ENCODE assay signal across 28 cellular contexts in genomic region chr7:108037748-108038147, GRCh38.
"Had no signal": no experiment of that assay in that cellular context is flagged by ENCODE, and none has a peak within 500 bp of the region (broad histone marks: within the 10 kb centered on the region; RNA-seq: fewer than 3 reads in every experiment).

No MANE protein-coding gene starts in this region.

- H3K27ac ChIP-seq: breast epithelium, foreskin keratinocyte, heart left ventricle, pancreas, psoas muscle, sigmoid colon, suprapubic skin, tibial nerve had no signal

- H3K36me3 Mint-ChIP-seq: activated naive CD4-positive, alpha-beta T cell treated with anti-CD3 and anti-CD28 coated beads, Interleukin-2, amount 50 U/mL, for 72 hours; immature natural killer cell; memory B cell; naive thymus-derived CD8-positive, alpha-beta T cell; stimulated activated naive B cell treated with anti-CD40 and anti-IgM and Interleukin-4, amounts not matched to agents 10 μg/mL and 1 μg/mL and 100 μg/mL, for 72 hours had no signal

- H3K36me3 ChIP-seq: breast epithelium, heart left ventricle, pancreas, sigmoid colon, suprapubic skin, tibial nerve had no signal

- H3K4me1 ChIP-seq: breast epithelium, foreskin keratinocyte, heart left ventricle, psoas muscle, sigmoid colon, suprapubic skin, tibial nerve had no signal

- H3K4me3 ChIP-seq: breast epithelium, heart left ventricle, pancreas, psoas muscle, sigmoid colon, suprapubic skin, tibial nerve had no signal

- ATAC-seq: activated naive CD4-positive, alpha-beta T cell treated with anti-CD3 and anti-CD28 coated beads, Interleukin-2, amount 50 U/mL, for 72 hours; activated T-cell treated with anti-CD3 and anti-CD28 coated beads, Interleukin-2, amount 50 U/mL, for 72 hours; esophagus mucosa; foreskin keratinocyte; heart left ventricle; left colon; naive thymus-derived CD8-positive, alpha-beta T cell; pancreas; psoas muscle; stimulated activated naive B cell treated with anti-CD40 and anti-IgM and Interleukin-4, amounts not matched to agents 10 μg/mL and 1 μg/mL and 100 μg/mL, for 72 hours had no signal

- DNase-seq: activated CD4-positive, alpha-beta T cell treated with anti-CD3 and anti-CD28 coated beads for 4 hours; activated CD4-positive, alpha-beta T cell treated with anti-CD3 and anti-CD28 coated beads, Interleukin-2, amount 50 U/mL, for 4 hours; activated naive CD4-positive, alpha-beta T cell; activated T-cell treated with anti-CD3 and anti-CD28 coated beads for 4 hours; activated T-cell treated with anti-CD3 and anti-CD28 coated beads, Interleukin-2, amount 50 U/mL, for 72 hours; central memory CD4-positive, alpha-beta T cell; endodermal cell; foreskin keratinocyte; heart left ventricle; hypothalamus; immature natural killer cell; kidney; left colon; midbrain; naive thymus-derived CD8-positive, alpha-beta T cell; nucleus accumbens; pancreas; psoas muscle; sigmoid colon; small intestine; stimulated activated naive B cell treated with anti-CD40 and anti-IgM and Interleukin-4, amounts not matched to agents 10 μg/mL and 1 μg/mL and 100 μg/mL, for 72 hours had no signal

- H3K9me3 ChIP-seq: breast epithelium, heart left ventricle, pancreas, psoas muscle, sigmoid colon, suprapubic skin, tibial nerve had no signal

- H3K9me3 Mint-ChIP-seq: activated naive CD4-positive, alpha-beta T cell treated with anti-CD3 and anti-CD28 coated beads, Interleukin-2, amount 50 U/mL, for 72 hours; activated T-cell treated with anti-CD3 and anti-CD28 coated beads, Interleukin-2, amount 50 U/mL, for 72 hours; endodermal cell; immature natural killer cell; memory B cell; naive thymus-derived CD8-positive, alpha-beta T cell; neural crest cell; stimulated activated naive B cell treated with anti-CD40 and anti-IgM and Interleukin-4, amounts not matched to agents 10 μg/mL and 1 μg/mL and 100 μg/mL, for 72 hours had no signal

- H3K27me3 ChIP-seq: breast epithelium, foreskin keratinocyte, heart left ventricle, pancreas, sigmoid colon, suprapubic skin, tibial nerve had no signal

- H3K4me3 Mint-ChIP-seq: activated T-cell treated with anti-CD3 and anti-CD28 coated beads, Interleukin-2, amount 50 U/mL, for 72 hours; endodermal cell; immature natural killer cell; memory B cell; naive thymus-derived CD8-positive, alpha-beta T cell; neural crest cell; stimulated activated naive B cell treated with anti-CD40 and anti-IgM and Interleukin-4, amounts not matched to agents 10 μg/mL and 1 μg/mL and 100 μg/mL, for 72 hours had no signal

- H3K4me1 Mint-ChIP-seq: immature natural killer cell; memory B cell; naive thymus-derived CD8-positive, alpha-beta T cell; neural crest cell; stimulated activated naive B cell treated with anti-CD40 and anti-IgM and Interleukin-4, amounts not matched to agents 10 μg/mL and 1 μg/mL and 100 μg/mL, for 72 hours had no signal

- H3K27ac Mint-ChIP-seq: activated naive CD4-positive, alpha-beta T cell treated with anti-CD3 and anti-CD28 coated beads, Interleukin-2, amount 50 U/mL, for 72 hours; activated T-cell treated with anti-CD3 and anti-CD28 coated beads, Interleukin-2, amount 50 U/mL, for 72 hours; endodermal cell; immature natural killer cell; memory B cell; naive thymus-derived CD8-positive, alpha-beta T cell; stimulated activated naive B cell treated with anti-CD40 and anti-IgM and Interleukin-4, amounts not matched to agents 10 μg/mL and 1 μg/mL and 100 μg/mL, for 72 hours had no signal
